16 cellular contexts compared by ENCODE assay signal in the genomic region with DNA sequence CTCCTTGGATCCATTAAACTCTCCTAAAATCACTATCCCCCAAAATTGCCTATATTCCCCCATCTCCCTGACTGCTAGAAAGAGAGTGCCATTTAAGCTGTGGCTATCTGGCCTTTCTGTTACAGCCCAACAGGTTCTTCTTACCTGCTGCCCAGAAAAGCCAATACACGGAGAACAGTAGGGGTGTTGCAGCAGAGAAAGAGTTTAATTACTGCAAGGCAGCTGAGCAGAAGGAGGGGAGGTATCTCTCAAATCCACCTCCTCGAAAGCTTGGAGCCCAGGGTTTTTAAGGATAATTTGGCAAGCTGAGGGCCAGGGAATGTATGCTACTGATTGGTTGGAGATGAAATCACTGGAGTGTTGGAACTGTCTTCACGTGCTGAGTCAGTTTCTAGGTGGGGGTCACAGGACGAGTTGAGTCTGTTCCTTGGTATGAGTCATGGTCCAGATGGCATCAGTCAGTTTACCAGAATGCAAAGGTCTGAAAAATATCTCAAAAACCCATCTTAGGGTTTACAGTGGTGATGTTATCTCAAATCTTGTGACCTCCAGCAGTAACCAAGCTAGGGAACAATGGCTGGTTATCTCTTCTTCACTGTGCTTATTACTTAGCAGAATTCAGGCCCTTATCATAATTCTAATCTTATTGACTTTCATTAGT.
DNase-seq lines count a peak whose midpoint lies in the region; ATAC-seq and TF ChIP-seq lines count a peak whose summit lies in the region.
"Had no signal": no experiment of that assay in that cellular context is flagged by ENCODE, and none has a peak within 500 bp of the region (broad histone marks: within the 10 kb centered on the region; RNA-seq: fewer than 3 reads in every experiment).

No MANE protein-coding gene starts in this region.

- TF ChIP-seq CTCF in SK-N-SH (IDR thresholded peaks at IDR 0.05) (no peak), brain (conservative IDR thresholded peaks at IDR 0.05) (no peak), osteoblast (IDR thresholded peaks at IDR 0.05; ENCODE audit: extremely low read depth, low read depth, low read length) (no peak)

- TF ChIP-seq RAD21 in SK-N-SH (IDR thresholded peaks at IDR 0.05; ENCODE audit: low read length) = no peak

- peaks cover 4 to 22% (median 10%) of the 10 kb centered on the region in 5 experiments for H3K9me3 Mint-ChIP-seq in brain
- H3K9me3 Mint-ChIP-seq: natural killer cell had no signal

- peaks cover 38% of the 10 kb centered on the region for H3K4me1 Mint-ChIP-seq in brain

- peak overlapping the region in 4 of 5 experiments; percentile 69 to 96 (median 89) for H3K27ac Mint-ChIP-seq in brain
- H3K27ac Mint-ChIP-seq: natural killer cell had no signal

- POLR2A ChIA-PET in SK-N-SH (lab: Yijun Ruan, JAX) = no interaction called here

- peak in 1 of 2 experiments; percentile 44; a peak in 1 of 4 replicates for TF ChIP-seq EP300 in SK-N-SH (IDR thresholded peaks at IDR 0.05; ENCODE audit: borderline replicate concordance in 1 of 2, low read depth in 1 of 2, low read length in 1 of 2)

- DNase-seq in SK-N-SH (no peak), HT1080 (ENCODE audit: low read depth) (peak; percentile 51), osteoblast (ENCODE audit: insufficient read length, low spot score, missing footprints) (peak; percentile 64), NCI-H446 (lab: John Stamatoyannopoulos, UW) (no peak)
- DNase-seq: 8988T; activated CD4-positive, alpha-beta T cell treated with anti-CD3 and anti-CD28 coated beads for 4 hours; activated naive CD4-positive, alpha-beta T cell; left cardiac atrium; natural killer cell; NCI-H1436 treated with DMSO at 0.1 percent for 48 hours; NCI-H82; transverse colon had no signal

- H4K20me1 ChIP-seq in SK-N-SH (ENCODE audit: insufficient read depth) (no peaks in the 10 kb centered on the region), osteoblast (ENCODE audit: insufficient read depth, low read length) (no peaks in the 10 kb centered on the region)

- H3K4me3 ChIP-seq in SK-N-SH (ENCODE audit: low read depth in 2 of 2, low read length in 1 of 2) = no peak overlapping the region
- H3K4me3 ChIP-seq in osteoblast (ENCODE audit: insufficient read depth, low read length) = peak overlapping the region; percentile 37
- H3K4me3 ChIP-seq: transverse colon had no signal

- no peaks in the 10 kb centered on the region for H3K9me2 ChIP-seq in SK-N-SH

- H3K27me3 ChIP-seq in SK-N-SH (ENCODE audit: insufficient read depth) (no peaks in the 10 kb centered on the region), osteoblast (ENCODE audit: insufficient read depth, low read length) (no peaks in the 10 kb centered on the region)
- H3K27me3 ChIP-seq: transverse colon had no signal

- peaks cover 37% of the 10 kb centered on the region for H3K36me3 Mint-ChIP-seq in brain
- H3K36me3 Mint-ChIP-seq: natural killer cell had no signal

- no peak overlapping the region for H2AFZ ChIP-seq in SK-N-SH (ENCODE audit: low read depth)
- peak overlapping the region; percentile 11 for H2AFZ ChIP-seq in osteoblast (ENCODE audit: low read length)

- no peaks in the 10 kb centered on the region for H3F3A ChIP-seq in SK-N-SH (replicated peaks; ENCODE audit: insufficient read depth)

- H3K4me1 ChIP-seq in SK-N-SH (ENCODE audit: control insufficient read depth in 1 of 2, insufficient read depth in 2 of 2, low read depth in 1 of 2, low read length in 1 of 2) (no peaks in the 10 kb centered on the region), osteoblast (ENCODE audit: insufficient read depth, low read length) (peaks cover 27% of the 10 kb centered on the region)
- H3K4me1 ChIP-seq: transverse colon had no signal

- ATAC-seq in SK-N-SH treated with all-trans-retinoic acid at 6 μM for 48 hours (no peak), GM21825 (IDR thresholded peaks at IDR 0.05; ENCODE audit: unreplicated experiment) (no peak), GM21447 (IDR thresholded peaks at IDR 0.05; ENCODE audit: unreplicated experiment) (no peak)
- ATAC-seq: left cardiac atrium, natural killer cell had no signal

- peak overlapping the region in 2 of 5 experiments; percentile 15 to 81 for H3K4me3 Mint-ChIP-seq in brain
- H3K4me3 Mint-ChIP-seq: natural killer cell had no signal

- no peaks in the 10 kb centered on the region for H3K9me3 ChIP-seq in SK-N-SH
- no peaks in the 10 kb centered on the region for H3K9me3 ChIP-seq in osteoblast (ENCODE audit: low read depth, low read length)
- H3K9me3 ChIP-seq: transverse colon had no signal

- H3K27ac ChIP-seq in SK-N-SH (ENCODE audit: low read depth in 2 of 2, low read length in 1 of 2) (no peak overlapping the region), osteoblast (ENCODE audit: low read depth, low read length) (peak overlapping the region; percentile 72)
- H3K27ac ChIP-seq: transverse colon had no signal

- H3K27me3 Mint-ChIP-seq in brain = no peaks in the 10 kb centered on the region

- H3K36me3 ChIP-seq in SK-N-SH (replicated peaks in 1 of 2; ENCODE audit: control insufficient read depth in 1 of 2, insufficient read depth in 2 of 2, low read length in 1 of 2) (no peaks in the 10 kb centered on the region), osteoblast (ENCODE audit: insufficient read depth, low read length) (no peaks in the 10 kb centered on the region)
- H3K36me3 ChIP-seq: transverse colon had no signal

- H3K79me2 ChIP-seq in SK-N-SH (ENCODE audit: insufficient read depth) = no peaks in the 10 kb centered on the region; the same call in 1 of the 2 replicates
- peaks cover 5% of the 10 kb centered on the region for H3K79me2 ChIP-seq in osteoblast (ENCODE audit: insufficient read depth, low read length)

- CTCF ChIA-PET in SK-N-SH (lab: Yijun Ruan, JAX) = interaction anchor here (0.7 kb wide), 1 partner anchor 1296 kb away, joined by 3 read pairs; no protein-coding TSS in a partner anchor

- H3K4me2 ChIP-seq in SK-N-SH (no peak overlapping the region), osteoblast (ENCODE audit: insufficient read depth, low read length) (peak overlapping the region; percentile 72)

- WGBS in SK-N-SH (ENCODE audit: low lambda C conversion rate) = 46% methylated on average over 4 of the region's 4 CpGs

- H3K9ac ChIP-seq in SK-N-SH = no peak overlapping the region

TF ChIP-seq in SK-N-SH, 30 proteins besides CTCF, POLR2A, EP300 and RAD21 (continues in another document):
- no peak for TF ChIP-seq EZH2phosphoT487 (IDR thresholded peaks at IDR 0.05; ENCODE audit: borderline replicate concordance, low read depth)
- peak; percentile 25; the same call in 1 of the 2 replicates for TF ChIP-seq PBX3 (IDR thresholded peaks at IDR 0.05)
- TF ChIP-seq, protein P1, sequence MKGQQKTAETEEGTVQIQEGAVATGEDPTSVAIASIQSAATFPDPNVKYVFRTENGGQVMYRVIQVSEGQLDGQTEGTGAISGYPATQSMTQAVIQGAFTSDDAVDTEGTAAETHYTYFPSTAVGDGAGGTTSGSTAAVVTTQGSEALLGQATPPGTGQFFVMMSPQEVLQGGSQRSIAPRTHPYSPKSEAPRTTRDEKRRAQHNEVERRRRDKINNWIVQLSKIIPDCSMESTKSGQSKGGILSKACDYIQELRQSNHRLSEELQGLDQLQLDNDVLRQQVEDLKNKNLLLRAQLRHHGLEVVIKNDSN (IDR thresholded peaks at IDR 0.05; ENCODE audit: borderline replicate concordance, low read depth) = no peak
- TF ChIP-seq NFIC (IDR thresholded peaks at IDR 0.05; ENCODE audit: borderline replicate concordance) = no peak; the same call in 1 of the 2 replicates

TF ChIP-seq in SK-N-SH treated with all-trans-retinoic acid at 6 μM for 48 hours, 23 proteins besides CTCF, POLR2A, EP300 and RAD21 (continues in another document):
- TF ChIP-seq GLIS3 (CRISPR knock-in tag; IDR thresholded peaks at IDR 0.05) (no peak), ISL1 (CRISPR knock-in tag; IDR thresholded peaks at IDR 0.05) (no peak), OSR1 (CRISPR knock-in tag; IDR thresholded peaks at IDR 0.05) (no peak), CSDC2 (CRISPR knock-in tag; IDR thresholded peaks at IDR 0.05) (no peak), ZNF70 (CRISPR knock-in tag; IDR thresholded peaks at IDR 0.05) (no peak), PATZ1 (CRISPR knock-in tag; IDR thresholded peaks at IDR 0.05; ENCODE audit: borderline replicate concordance) (no peak)
- TF ChIP-seq, protein P2, sequence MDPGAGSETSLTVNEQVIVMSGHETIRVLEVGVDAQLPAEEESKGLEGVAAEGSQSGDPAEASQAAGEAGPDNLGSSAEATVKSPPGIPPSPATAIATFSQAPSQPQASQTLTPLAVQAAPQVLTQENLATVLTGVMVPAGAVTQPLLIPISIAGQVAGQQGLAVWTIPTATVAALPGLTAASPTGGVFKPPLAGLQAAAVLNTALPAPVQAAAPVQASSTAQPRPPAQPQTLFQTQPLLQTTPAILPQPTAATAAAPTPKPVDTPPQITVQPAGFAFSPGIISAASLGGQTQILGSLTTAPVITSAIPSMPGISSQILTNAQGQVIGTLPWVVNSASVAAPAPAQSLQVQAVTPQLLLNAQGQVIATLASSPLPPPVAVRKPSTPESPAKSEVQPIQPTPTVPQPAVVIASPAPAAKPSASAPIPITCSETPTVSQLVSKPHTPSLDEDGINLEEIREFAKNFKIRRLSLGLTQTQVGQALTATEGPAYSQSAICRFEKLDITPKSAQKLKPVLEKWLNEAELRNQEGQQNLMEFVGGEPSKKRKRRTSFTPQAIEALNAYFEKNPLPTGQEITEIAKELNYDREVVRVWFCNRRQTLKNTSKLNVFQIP (CRISPR knock-in tag; IDR thresholded peaks at IDR 0.05; ENCODE audit: borderline replicate concordance, low read depth) = no peak

Comparison
In these comparisons a context has a peak if more than half of its experiments do, and no peak if none do; other contexts are left out.
1. DNase-seq: peak in HT1080 (single experiment) and osteoblast (single experiment); none in SK-N-SH (single experiment) and NCI-H446 (0 of 2).